In the genomic region with DNA sequence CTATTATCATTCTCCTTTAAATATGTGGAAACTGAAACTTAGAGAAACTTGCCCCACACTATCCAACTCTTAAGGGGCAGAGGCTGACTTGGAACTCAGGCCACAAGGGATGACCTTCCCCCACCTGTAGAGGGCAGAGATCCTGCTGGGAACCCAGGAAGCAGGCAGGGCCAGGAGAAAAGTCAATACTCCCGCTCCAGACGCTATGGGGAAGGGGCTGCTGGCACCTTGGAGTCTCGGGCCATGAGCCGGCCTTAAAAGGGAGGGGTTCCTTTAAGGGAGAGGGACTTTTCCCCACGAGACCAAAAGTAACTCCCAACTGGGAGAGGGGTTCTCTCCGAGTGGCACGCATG, we compare ENCODE assay signal across 9 cellular contexts. TPM values are rescaled to one million over a fixed set of nuclear protein-coding genes. Genes with fewer than 3 reads are reported as not detected.
A peak's percentile ranks its signal among the peaks of the same experiment; 100 is the strongest.
DNase-seq lines count a peak whose midpoint lies in the region; ATAC-seq and TF ChIP-seq lines count a peak whose summit lies in the region.
"Had no signal": no experiment of that assay in that cellular context is flagged by ENCODE, and none has a peak within 500 bp of the region (broad histone marks: within the 10 kb centered on the region; RNA-seq: fewer than 3 reads in every experiment).

No MANE protein-coding gene starts in this region.

- H3K9me3 Mint-ChIP-seq in T-helper 1 cell treated with Interleukin-12 subunit alpha and Interleukin-12 subunit beta and Interleukin-4 antibody, amounts not matched to agents 30 μg/mL and 1 μg/mL, for 36 hours: no peaks in the 10 kb centered on the region
- H3K9me3 Mint-ChIP-seq in progenitor cell of endocrine pancreas (ENCODE audit: low read depth): no peaks in the 10 kb centered on the region

- intact Hi-C loops in left cardiac atrium (cut with DNase I): no loop called here

- H3K4me3 Mint-ChIP-seq in T-helper 1 cell treated with Interleukin-12 subunit alpha and Interleukin-12 subunit beta and Interleukin-4 antibody, amounts not matched to agents 30 μg/mL and 1 μg/mL, for 36 hours: peak overlapping the region; percentile 13
- H3K4me3 Mint-ChIP-seq in progenitor cell of endocrine pancreas (ENCODE audit: low read depth): peak overlapping the region; percentile 96

- ATAC-seq in left cardiac atrium (peak; percentile 10 to 26), HG03342 (IDR thresholded peaks at IDR 0.05; ENCODE audit: unreplicated experiment) (no peak)

- no peaks in the 10 kb centered on the region for H3K36me3 Mint-ChIP-seq in T-helper 1 cell treated with Interleukin-12 subunit alpha and Interleukin-12 subunit beta and Interleukin-4 antibody, amounts not matched to agents 30 μg/mL and 1 μg/mL, for 36 hours (ENCODE audit: low read depth)
- no peaks in the 10 kb centered on the region for H3K36me3 Mint-ChIP-seq in progenitor cell of endocrine pancreas (ENCODE audit: insufficient read depth)

- no peak overlapping the region for H3K27ac Mint-ChIP-seq in T-helper 1 cell treated with Interleukin-12 subunit alpha and Interleukin-12 subunit beta and Interleukin-4 antibody, amounts not matched to agents 30 μg/mL and 1 μg/mL, for 36 hours
- peak overlapping the region; percentile 94 for H3K27ac Mint-ChIP-seq in progenitor cell of endocrine pancreas

- no peaks in the 10 kb centered on the region for H3K4me1 Mint-ChIP-seq in T-helper 1 cell treated with Interleukin-12 subunit alpha and Interleukin-12 subunit beta and Interleukin-4 antibody, amounts not matched to agents 30 μg/mL and 1 μg/mL, for 36 hours (ENCODE audit: low read depth)
- H3K4me1 Mint-ChIP-seq in progenitor cell of endocrine pancreas (ENCODE audit: low read depth): peaks cover 8% of the 10 kb centered on the region

- peaks cover 37% of the 10 kb centered on the region for H3K27me3 Mint-ChIP-seq in T-helper 1 cell treated with Interleukin-12 subunit alpha and Interleukin-12 subunit beta and Interleukin-4 antibody, amounts not matched to agents 30 μg/mL and 1 μg/mL, for 36 hours (ENCODE audit: low read depth)
- peaks cover 5% of the 10 kb centered on the region for H3K27me3 Mint-ChIP-seq in progenitor cell of endocrine pancreas

- peak; percentile 59 for TF ChIP-seq CTCF in progenitor cell of endocrine pancreas (IDR thresholded peaks at IDR 0.05; ENCODE audit: unreplicated experiment)

- DNase-seq in T-helper 1 cell (no peak), OCI-M2 (lab: John Stamatoyannopoulos, UW; ENCODE audit: unreplicated experiment) (peak; percentile 8), left cardiac atrium (no peak), progenitor cell of endocrine pancreas (ENCODE audit: low spot score, unreplicated experiment) (peak; percentile 36), germinal center (ENCODE audit: low spot score) (no peak)
- no peak for DNase-seq in activated CD8-positive, alpha-beta memory T cell treated with anti-CD3 and anti-CD28 coated beads, Interleukin-2, amount 50 U/mL, for 48 hours

RNA-seq across cellular contexts. Expression of gene ANO5, which starts 0.6 kb away (rescaled TPM):
- total RNA-seq in left cardiac atrium (10 to 100 TPM; 37.5 to 49.2 TPM), progenitor cell of endocrine pancreas (6.2 and 6.5 TPM in 2 replicates)
- total RNA-seq: activated CD8-positive, alpha-beta memory T cell treated with anti-CD3 and anti-CD28 coated beads for 36 hours had no signal

Comparison
In these comparisons a context has a peak if more than half of its experiments do, and no peak if none do; other contexts are left out.
1. DNase-seq: peak in OCI-M2 (single experiment) and progenitor cell of endocrine pancreas (single experiment); none in T-helper 1 cell (0 of 5), left cardiac atrium (single experiment), germinal center (single experiment) and activated CD8-positive, alpha-beta memory T cell treated with anti-CD3 and anti-CD28 coated beads, Interleukin-2, amount 50 U/mL, for 48 hours (single experiment).